11 cellular contexts compared by ENCODE assay signal in the genomic region with DNA sequence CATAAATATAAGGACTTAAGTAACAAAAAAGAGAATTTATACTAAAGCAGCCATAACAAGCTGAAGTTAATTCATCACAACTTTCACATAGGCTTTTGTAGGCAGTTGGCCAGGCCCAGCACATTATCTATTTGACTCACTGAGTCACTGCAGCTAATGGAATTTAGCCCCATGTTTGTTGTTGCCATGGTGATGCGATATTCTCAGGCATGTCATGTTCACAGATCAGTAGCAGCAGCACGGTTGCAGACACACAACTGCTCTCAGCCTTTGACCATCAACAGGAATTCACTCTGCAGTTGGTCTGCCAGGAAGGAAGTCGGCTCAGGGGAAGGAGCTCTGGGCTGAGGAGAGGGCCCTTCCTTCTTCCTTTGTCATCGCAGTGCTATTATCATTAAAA.
DNase-seq lines count a peak whose midpoint lies in the region; ATAC-seq and TF ChIP-seq lines count a peak whose summit lies in the region.
"Had no signal": no experiment of that assay in that cellular context is flagged by ENCODE, and none has a peak within 500 bp of the region (broad histone marks: within the 10 kb centered on the region; RNA-seq: fewer than 3 reads in every experiment).

No MANE protein-coding gene starts in this region.

- ATAC-seq in GM18873 (IDR thresholded peaks at IDR 0.05; ENCODE audit: low FRiP score, unreplicated experiment) = no peak
- ATAC-seq: A549 had no signal

- H3K27me3 ChIP-seq in breast epithelium (no peaks in the 10 kb centered on the region), smooth muscle cell (ENCODE audit: low read depth) (no peaks in the 10 kb centered on the region)

- WGBS in smooth muscle cell (ENCODE audit: low lambda C conversion rate) = 12% methylated on average over 4 of the region's 4 CpGs

- CTCF ChIA-PET in MCF 10A (lab: Yijun Ruan, JAX) = no interaction called here
- CTCF ChIA-PET in activated CD4-positive, alpha-beta T cell treated with anti-CD3 and anti-CD28 coated beads, Interleukin-2, amount 10 ng/mL, durations not matched to agents 7 days and 5 days (lab: Charles Lee) = no interaction called here

- POLR2A ChIA-PET in MCF 10A (lab: Yijun Ruan, JAX) = no interaction called here
- POLR2A ChIA-PET in activated CD4-positive, alpha-beta T cell treated with anti-CD3 and anti-CD28 coated beads, Interleukin-2, amount 10 ng/mL, durations not matched to agents 7 days and 5 days (lab: Charles Lee) = no interaction called here

- no peak overlapping the region for H3K27ac Mint-ChIP-seq in MCF 10A (ENCODE audit: low read depth, unreplicated experiment)
- no peak overlapping the region for H3K27ac Mint-ChIP-seq in activated CD4-positive, alpha-beta T cell treated with anti-CD3 and anti-CD28 coated beads, Interleukin-2, amount 10 ng/mL, durations not matched to agents 7 days and 5 days

- no peak overlapping the region for H3K27ac ChIP-seq in breast epithelium
- H3K27ac ChIP-seq in smooth muscle cell (ENCODE audit: low read depth) = peak overlapping the region; percentile 95
- H3K27ac ChIP-seq: A549 had no signal

- H3K4me3 ChIP-seq in breast epithelium = no peak overlapping the region
- no peak overlapping the region for H3K4me3 ChIP-seq in smooth muscle cell
- H3K4me3 ChIP-seq: A549 had no signal

- H3K4me3 Mint-ChIP-seq in MCF 10A (ENCODE audit: unreplicated experiment) = no peak overlapping the region
- H3K4me3 Mint-ChIP-seq in activated CD4-positive, alpha-beta T cell treated with anti-CD3 and anti-CD28 coated beads, Interleukin-2, amount 10 ng/mL, durations not matched to agents 7 days and 5 days = no peak overlapping the region

- TF ChIP-seq CTCF in MCF 10A (IDR thresholded peaks at IDR 0.05; ENCODE audit: unreplicated experiment) = no peak
- no peak for TF ChIP-seq CTCF in breast epithelium (IDR thresholded peaks at IDR 0.05)
- no peak for TF ChIP-seq CTCF in smooth muscle cell (IDR thresholded peaks at IDR 0.05; ENCODE audit: borderline replicate concordance, insufficient read depth, poor library complexity, severe bottlenecking)

- no peaks in the 10 kb centered on the region for H3K9me3 Mint-ChIP-seq in MCF 10A (ENCODE audit: unreplicated experiment)
- H3K9me3 Mint-ChIP-seq in activated CD4-positive, alpha-beta T cell treated with anti-CD3 and anti-CD28 coated beads, Interleukin-2, amount 10 ng/mL, durations not matched to agents 7 days and 5 days = no peaks in the 10 kb centered on the region

- H3K9me3 ChIP-seq in breast epithelium (no peaks in the 10 kb centered on the region), smooth muscle cell (replicated peaks; ENCODE audit: low read depth) (no peaks in the 10 kb centered on the region)
- H3K9me3 ChIP-seq: A549 had no signal

- H3K36me3 Mint-ChIP-seq in MCF 10A (ENCODE audit: insufficient read depth, unreplicated experiment) = no peaks in the 10 kb centered on the region
- no peaks in the 10 kb centered on the region for H3K36me3 Mint-ChIP-seq in activated CD4-positive, alpha-beta T cell treated with anti-CD3 and anti-CD28 coated beads, Interleukin-2, amount 10 ng/mL, durations not matched to agents 7 days and 5 days (ENCODE audit: low read depth)

- TF ChIP-seq POLR2A in breast epithelium (IDR thresholded peaks at IDR 0.05) = no peak

- peaks cover 9% of the 10 kb centered on the region for H3F3A ChIP-seq in smooth muscle cell (ENCODE audit: low read depth)

- H3K79me2 ChIP-seq in smooth muscle cell (ENCODE audit: low read depth) = no peaks in the 10 kb centered on the region

- H3K4me1 ChIP-seq in breast epithelium = no peaks in the 10 kb centered on the region
- H3K4me1 ChIP-seq in smooth muscle cell (ENCODE audit: low read depth) = peaks cover 5% of the 10 kb centered on the region
- H3K4me1 ChIP-seq: A549 had no signal

- intact Hi-C loops in MCF 10A (cut with micrococcal nuclease) = loop anchor here (5.0 kb wide), 1 partner anchor 36 kb away; no protein-coding TSS in a partner anchor
- intact Hi-C loops in breast epithelium (cut with DNase I; ENCODE audit: low total_unique reads) = no loop called here

- DNase-seq in MCF 10A (ENCODE audit: unreplicated experiment) = peak; percentile 14
- DNase-seq in breast epithelium (ENCODE audit: low spot score in 2 of 2) = no peak
- DNase-seq in astrocyte of the hippocampus (ENCODE audit: low read depth, low spot score) = peak; percentile 98
- peak; percentile 57 for DNase-seq in iris pigment epithelial cell (ENCODE audit: low read depth)
- peak; percentile 13 for DNase-seq in smooth muscle cell (lab: John Stamatoyannopoulos, UW; ENCODE audit: unreplicated experiment)
- DNase-seq in amniotic stem cell (lab: John Stamatoyannopoulos, UW) = no peak
- DNase-seq in activated CD4-positive, alpha-beta T cell treated with anti-CD3 and anti-CD28 coated beads, Interleukin-2, amount 10 ng/mL, durations not matched to agents 7 days and 5 days = no peak
- DNase-seq: DMS79, NCI-H2171 had no signal

- peaks cover 5% of the 10 kb centered on the region for H3K4me1 Mint-ChIP-seq in MCF 10A (ENCODE audit: insufficient read depth, unreplicated experiment)
- no peaks in the 10 kb centered on the region for H3K4me1 Mint-ChIP-seq in activated CD4-positive, alpha-beta T cell treated with anti-CD3 and anti-CD28 coated beads, Interleukin-2, amount 10 ng/mL, durations not matched to agents 7 days and 5 days

- peak overlapping the region; percentile 84 for H3K9ac ChIP-seq in smooth muscle cell (ENCODE audit: low read depth)

- H4K20me1 ChIP-seq in smooth muscle cell (ENCODE audit: low read depth) = no peaks in the 10 kb centered on the region

- no TSS peak for BruUV-seq in MCF 10A (replicated peaks; lab: Mats Ljungman, UMichigan)

- H3K4me2 ChIP-seq in smooth muscle cell = peak overlapping the region; percentile 58
- H3K4me2 ChIP-seq: A549 had no signal

- H3K36me3 ChIP-seq in breast epithelium (no peaks in the 10 kb centered on the region), smooth muscle cell (ENCODE audit: low read depth) (no peaks in the 10 kb centered on the region)

- H2AFZ ChIP-seq in smooth muscle cell (ENCODE audit: low read depth) = peak overlapping the region; percentile 58

- peaks cover 21% of the 10 kb centered on the region for H3K27me3 Mint-ChIP-seq in MCF 10A (ENCODE audit: insufficient read depth, unreplicated experiment)
- H3K27me3 Mint-ChIP-seq in activated CD4-positive, alpha-beta T cell treated with anti-CD3 and anti-CD28 coated beads, Interleukin-2, amount 10 ng/mL, durations not matched to agents 7 days and 5 days = no peaks in the 10 kb centered on the region

Comparison
In these comparisons a context has a peak if more than half of its experiments do, and no peak if none do; other contexts are left out.
1. DNase-seq: peak in MCF 10A (single experiment), astrocyte of the hippocampus (single experiment), iris pigment epithelial cell (single experiment) and smooth muscle cell (single experiment); none in breast epithelium (0 of 2), amniotic stem cell (single experiment) and activated CD4-positive, alpha-beta T cell treated with anti-CD3 and anti-CD28 coated beads, Interleukin-2, amount 10 ng/mL, durations not matched to agents 7 days and 5 days (single experiment).